ENCODE assay signal across 1 cellular context in genomic region chr17:81518785-81519283, GRCh38.
A peak's percentile ranks its signal among the peaks of the same experiment; 100 is the strongest.
TF ChIP-seq lines count a peak whose summit lies in the region.

No MANE protein-coding gene starts in this region.

TF ChIP-seq in HepG2, 621 proteins besides CTCF, POLR2A, EP300 and RAD21 (continued from another document and continues in another):
- TF ChIP-seq RFXAP (CRISPR knock-in tag; IDR thresholded peaks at IDR 0.05; ENCODE audit: borderline replicate concordance) (peak; percentile 22; the same call in 1 of the 2 replicates), ARID2 (CRISPR knock-in tag; IDR thresholded peaks at IDR 0.05; ENCODE audit: borderline replicate concordance) (0 out of 2 replicates have a peak, but pooled peaks have one; percentile 72), ARNTL (CRISPR knock-in tag; IDR thresholded peaks at IDR 0.05) (no peak), NFIC (IDR thresholded peaks at IDR 0.05; ENCODE audit: low read length) (no peak), ZNF230 (CRISPR knock-in tag; IDR thresholded peaks at IDR 0.05) (no peak; the same call in 1 of the 2 replicates), ATF1 (CRISPR knock-in tag; IDR thresholded peaks at IDR 0.05) (no peak), MTF2 (CRISPR knock-in tag; IDR thresholded peaks at IDR 0.05; ENCODE audit: borderline replicate concordance) (no peak), ZBTB4 (CRISPR knock-in tag; IDR thresholded peaks at IDR 0.05; ENCODE audit: borderline replicate concordance) (no peak), ZNF660 (CRISPR knock-in tag; IDR thresholded peaks at IDR 0.05; ENCODE audit: borderline replicate concordance, low read depth) (no peak), ZNF556 (CRISPR knock-in tag; IDR thresholded peaks at IDR 0.05; ENCODE audit: borderline replicate concordance) (no peak), MBD4 (IDR thresholded peaks at IDR 0.05; ENCODE audit: borderline replicate concordance, low read length) (no peak), ZNF672 (CRISPR knock-in tag; IDR thresholded peaks at IDR 0.05) (no peak), ZNF180 (CRISPR knock-in tag; IDR thresholded peaks at IDR 0.05; ENCODE audit: borderline replicate concordance, low read depth) (no peak), ZBTB2 (CRISPR knock-in tag; IDR thresholded peaks at IDR 0.05; ENCODE audit: low read depth) (no peak), ZBTB10 (CRISPR knock-in tag; IDR thresholded peaks at IDR 0.05; ENCODE audit: borderline replicate concordance) (no peak), MAFK (conservative IDR thresholded peaks at IDR 0.05 in 1 of 2, IDR thresholded peaks at IDR 0.05 in 1 of 2; ENCODE audit: low read length in 2 of 2) (no peak), PCBP1 (IDR thresholded peaks at IDR 0.05; ENCODE audit: borderline replicate concordance, low read depth, low read length) (peak; percentile 64; the same call in 1 of the 2 replicates), CEBPZ (IDR thresholded peaks at IDR 0.05; ENCODE audit: low read length) (no peak), ZBTB33 (CRISPR knock-in tag; IDR thresholded peaks at IDR 0.05) (peak; percentile 39; the same call in 1 of the 2 replicates)
- TF ChIP-seq, protein P1, sequence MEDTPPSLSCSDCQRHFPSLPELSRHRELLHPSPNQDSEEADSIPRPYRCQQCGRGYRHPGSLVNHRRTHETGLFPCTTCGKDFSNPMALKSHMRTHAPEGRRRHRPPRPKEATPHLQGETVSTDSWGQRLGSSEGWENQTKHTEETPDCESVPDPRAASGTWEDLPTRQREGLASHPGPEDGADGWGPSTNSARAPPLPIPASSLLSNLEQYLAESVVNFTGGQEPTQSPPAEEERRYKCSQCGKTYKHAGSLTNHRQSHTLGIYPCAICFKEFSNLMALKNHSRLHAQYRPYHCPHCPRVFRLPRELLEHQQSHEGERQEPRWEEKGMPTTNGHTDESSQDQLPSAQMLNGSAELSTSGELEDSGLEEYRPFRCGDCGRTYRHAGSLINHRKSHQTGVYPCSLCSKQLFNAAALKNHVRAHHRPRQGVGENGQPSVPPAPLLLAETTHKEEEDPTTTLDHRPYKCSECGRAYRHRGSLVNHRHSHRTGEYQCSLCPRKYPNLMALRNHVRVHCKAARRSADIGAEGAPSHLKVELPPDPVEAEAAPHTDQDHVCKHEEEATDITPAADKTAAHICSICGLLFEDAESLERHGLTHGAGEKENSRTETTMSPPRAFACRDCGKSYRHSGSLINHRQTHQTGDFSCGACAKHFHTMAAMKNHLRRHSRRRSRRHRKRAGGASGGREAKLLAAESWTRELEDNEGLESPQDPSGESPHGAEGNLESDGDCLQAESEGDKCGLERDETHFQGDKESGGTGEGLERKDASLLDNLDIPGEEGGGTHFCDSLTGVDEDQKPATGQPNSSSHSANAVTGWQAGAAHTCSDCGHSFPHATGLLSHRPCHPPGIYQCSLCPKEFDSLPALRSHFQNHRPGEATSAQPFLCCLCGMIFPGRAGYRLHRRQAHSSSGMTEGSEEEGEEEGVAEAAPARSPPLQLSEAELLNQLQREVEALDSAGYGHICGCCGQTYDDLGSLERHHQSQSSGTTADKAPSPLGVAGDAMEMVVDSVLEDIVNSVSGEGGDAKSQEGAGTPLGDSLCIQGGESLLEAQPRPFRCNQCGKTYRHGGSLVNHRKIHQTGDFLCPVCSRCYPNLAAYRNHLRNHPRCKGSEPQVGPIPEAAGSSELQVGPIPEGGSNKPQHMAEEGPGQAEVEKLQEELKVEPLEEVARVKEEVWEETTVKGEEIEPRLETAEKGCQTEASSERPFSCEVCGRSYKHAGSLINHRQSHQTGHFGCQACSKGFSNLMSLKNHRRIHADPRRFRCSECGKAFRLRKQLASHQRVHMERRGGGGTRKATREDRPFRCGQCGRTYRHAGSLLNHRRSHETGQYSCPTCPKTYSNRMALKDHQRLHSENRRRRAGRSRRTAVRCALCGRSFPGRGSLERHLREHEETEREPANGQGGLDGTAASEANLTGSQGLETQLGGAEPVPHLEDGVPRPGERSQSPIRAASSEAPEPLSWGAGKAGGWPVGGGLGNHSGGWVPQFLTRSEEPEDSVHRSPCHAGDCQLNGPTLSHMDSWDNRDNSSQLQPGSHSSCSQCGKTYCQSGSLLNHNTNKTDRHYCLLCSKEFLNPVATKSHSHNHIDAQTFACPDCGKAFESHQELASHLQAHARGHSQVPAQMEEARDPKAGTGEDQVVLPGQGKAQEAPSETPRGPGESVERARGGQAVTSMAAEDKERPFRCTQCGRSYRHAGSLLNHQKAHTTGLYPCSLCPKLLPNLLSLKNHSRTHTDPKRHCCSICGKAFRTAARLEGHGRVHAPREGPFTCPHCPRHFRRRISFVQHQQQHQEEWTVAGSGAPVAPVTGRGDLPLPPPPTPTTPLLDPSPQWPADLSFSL (CRISPR knock-in tag; IDR thresholded peaks at IDR 0.05): no peak
- TF ChIP-seq, protein P2, sequence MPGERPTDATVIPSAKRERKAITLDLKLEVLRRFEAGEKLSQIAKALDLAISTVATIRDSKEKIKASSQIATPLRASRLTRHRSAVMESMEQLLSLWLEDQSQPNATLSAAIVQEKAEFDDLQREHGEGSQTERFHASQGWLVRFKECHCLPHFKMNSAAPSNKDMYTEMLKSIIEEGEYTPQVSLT (CRISPR knock-in tag; IDR thresholded peaks at IDR 0.05; ENCODE audit: borderline replicate concordance, low read depth): no peak
- TF ChIP-seq, protein P3, sequence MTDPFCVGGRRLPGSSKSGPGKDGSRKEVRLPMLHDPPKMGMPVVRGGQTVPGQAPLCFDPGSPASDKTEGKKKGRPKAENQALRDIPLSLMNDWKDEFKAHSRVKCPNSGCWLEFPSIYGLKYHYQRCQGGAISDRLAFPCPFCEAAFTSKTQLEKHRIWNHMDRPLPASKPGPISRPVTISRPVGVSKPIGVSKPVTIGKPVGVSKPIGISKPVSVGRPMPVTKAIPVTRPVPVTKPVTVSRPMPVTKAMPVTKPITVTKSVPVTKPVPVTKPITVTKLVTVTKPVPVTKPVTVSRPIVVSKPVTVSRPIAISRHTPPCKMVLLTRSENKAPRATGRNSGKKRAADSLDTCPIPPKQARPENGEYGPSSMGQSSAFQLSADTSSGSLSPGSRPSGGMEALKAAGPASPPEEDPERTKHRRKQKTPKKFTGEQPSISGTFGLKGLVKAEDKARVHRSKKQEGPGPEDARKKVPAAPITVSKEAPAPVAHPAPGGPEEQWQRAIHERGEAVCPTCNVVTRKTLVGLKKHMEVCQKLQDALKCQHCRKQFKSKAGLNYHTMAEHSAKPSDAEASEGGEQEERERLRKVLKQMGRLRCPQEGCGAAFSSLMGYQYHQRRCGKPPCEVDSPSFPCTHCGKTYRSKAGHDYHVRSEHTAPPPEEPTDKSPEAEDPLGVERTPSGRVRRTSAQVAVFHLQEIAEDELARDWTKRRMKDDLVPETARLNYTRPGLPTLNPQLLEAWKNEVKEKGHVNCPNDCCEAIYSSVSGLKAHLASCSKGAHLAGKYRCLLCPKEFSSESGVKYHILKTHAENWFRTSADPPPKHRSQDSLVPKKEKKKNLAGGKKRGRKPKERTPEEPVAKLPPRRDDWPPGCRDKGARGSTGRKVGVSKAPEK (CRISPR knock-in tag; IDR thresholded peaks at IDR 0.05; ENCODE audit: borderline replicate concordance): no peak
